In the genomic region with DNA sequence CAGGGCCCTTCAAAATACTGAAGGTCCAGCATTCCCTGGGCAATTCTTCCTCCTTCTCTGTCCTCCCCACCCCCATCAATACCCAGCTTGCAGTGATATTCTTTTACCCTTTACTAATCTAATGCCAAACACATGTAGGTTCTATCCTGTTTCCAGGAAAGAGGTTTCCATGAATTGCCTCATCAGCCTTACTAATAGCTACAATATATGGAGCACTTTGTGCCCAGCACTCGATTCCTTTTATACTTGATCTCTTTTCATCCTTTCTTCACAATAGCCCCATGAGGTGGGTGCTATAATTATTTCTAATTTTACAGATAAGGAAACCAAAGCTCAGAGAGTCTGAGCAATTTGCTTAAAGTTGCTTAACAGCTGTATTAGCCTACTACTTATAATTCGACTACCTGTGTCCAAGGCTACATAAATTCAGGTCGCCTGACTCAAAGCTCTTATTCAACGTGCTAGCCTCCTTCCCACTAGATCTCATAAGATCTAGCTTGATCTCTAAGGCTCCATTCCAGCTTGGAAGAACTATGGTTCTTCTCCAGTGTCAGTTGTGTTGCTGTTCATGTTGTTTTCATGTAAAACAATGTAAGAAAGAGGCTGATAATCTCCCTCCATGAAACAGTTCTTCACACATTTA, we compare ENCODE assay signal across 10 cellular contexts.
DNase-seq lines count a peak whose midpoint lies in the region; FAIRE-seq and TF ChIP-seq lines count a peak whose summit lies in the region.
"Had no signal": no experiment of that assay in that cellular context is flagged by ENCODE, and none has a peak within 500 bp of the region (broad histone marks: within the 10 kb centered on the region; RNA-seq: fewer than 3 reads in every experiment).

No MANE protein-coding gene starts in this region.

- no peaks in the 10 kb centered on the region for H3K79me2 ChIP-seq in mammary epithelial cell (ENCODE audit: insufficient read depth, low read length)

- DNase-seq in DMS79 treated with DMSO at 0.1 percent for 48 hours (lab: John Stamatoyannopoulos, UW) (peak; percentile 38), HTR-8/SVneo (ENCODE audit: insufficient read length, low spot score) (no peak), mammary epithelial cell (no peak), mesenteric fat pad (ENCODE audit: low spot score) (no peak), ecto neural progenitor cell (ENCODE audit: low spot score) (no peak), ureter (ENCODE audit: low spot score) (no peak)
- no peak for DNase-seq in activated effector memory CD4-positive, alpha-beta T cell treated with Interleukin-2 at 50 U/mL for 16 hours
- DNase-seq: SHP77 treated with DMSO at 0.1 percent for 48 hours had no signal

- peaks cover 2% of the 10 kb centered on the region for H3K9me3 Mint-ChIP-seq in nephron
- H3K9me3 Mint-ChIP-seq: stimulated activated memory B cell treated with anti-CD40 and anti-IgM and Interleukin-4, amounts not matched to agents 10 μg/mL and 1 μg/mL and 100 μg/mL, for 72 hours had no signal

- H2AFZ ChIP-seq in mammary epithelial cell (ENCODE audit: low read depth, low read length): peak overlapping the region; percentile 66

- H3K27me3 ChIP-seq in mammary epithelial cell (ENCODE audit: insufficient read depth, low read length): no peaks in the 10 kb centered on the region

- H3K4me2 ChIP-seq in mammary epithelial cell (ENCODE audit: insufficient read depth, low read depth, low read length): peak overlapping the region; percentile 68

- no peak overlapping the region for H3K4me3 ChIP-seq in mammary epithelial cell (replicated peaks in 1 of 3; ENCODE audit: insufficient read depth in 1 of 3, low read depth in 2 of 3, low read length in 3 of 3)

- H3K9me3 ChIP-seq in mammary epithelial cell (replicated peaks; ENCODE audit: insufficient read depth, low read length): no peaks in the 10 kb centered on the region

- no peaks in the 10 kb centered on the region for H3K36me3 ChIP-seq in mammary epithelial cell (ENCODE audit: insufficient read depth, low read length)

- WGBS in mammary epithelial cell (ENCODE audit: low coverage, missing lambda C conversion rate): 73% methylated on average over 4 of the region's 4 CpGs

- H3K36me3 Mint-ChIP-seq in nephron (ENCODE audit: low read depth): no peaks in the 10 kb centered on the region

- dilution Hi-C loops in mammary epithelial cell (cut with HindIII; ENCODE audit: low sequenced_read_pairs): no loop called here

- peak overlapping the region in 1 of 3 experiments; percentile 30 for H3K4me3 Mint-ChIP-seq in nephron
- H3K4me3 Mint-ChIP-seq: stimulated activated memory B cell treated with anti-CD40 and anti-IgM and Interleukin-4, amounts not matched to agents 10 μg/mL and 1 μg/mL and 100 μg/mL, for 72 hours had no signal

- peak overlapping the region; percentile 67 for H3K27ac ChIP-seq in mammary epithelial cell (ENCODE audit: insufficient read depth, low read depth, low read length)

- H3K27me3 Mint-ChIP-seq in nephron (ENCODE audit: low read depth): peaks cover under 1% of the 10 kb centered on the region

- CTCF ChIA-PET in mammary epithelial cell (lab: Charles Lee; ENCODE audit: low non-redundant PET): interaction anchor here (0.9 kb wide), 1 partner anchor 90 kb away, joined by 3 read pairs; no protein-coding TSS in a partner anchor

- peaks cover 42% of the 10 kb centered on the region for H3K4me1 Mint-ChIP-seq in nephron

- no peaks in the 10 kb centered on the region for H4K20me1 ChIP-seq in mammary epithelial cell (ENCODE audit: insufficient read depth, low read length)

- in situ Hi-C loops in mammary epithelial cell (cut with MboI; ENCODE audit: low sequenced_read_pairs in 2 of 2): no loop called here

- peaks cover 23% of the 10 kb centered on the region for H3K4me1 ChIP-seq in mammary epithelial cell (ENCODE audit: insufficient read depth, low read length)

- peak overlapping the region; percentile 74 to 85 (median 82) for H3K27ac Mint-ChIP-seq in nephron
- H3K27ac Mint-ChIP-seq: stimulated activated memory B cell treated with anti-CD40 and anti-IgM and Interleukin-4, amounts not matched to agents 10 μg/mL and 1 μg/mL and 100 μg/mL, for 72 hours had no signal

- peak; percentile 13 for FAIRE-seq in HTR-8/SVneo (lab: Jason Lieb, UNC)

- intact Hi-C loops in mammary epithelial cell (cut with micrococcal nuclease): no loop called here

- no TSS peak for BruUV-seq in mammary epithelial cell (replicated peaks; lab: Mats Ljungman, UMichigan)

- no peak overlapping the region for H3K9ac ChIP-seq in mammary epithelial cell (ENCODE audit: insufficient read depth, low read length)

- TF ChIP-seq CTCF in mammary epithelial cell (conservative IDR thresholded peaks at IDR 0.05 in 1 of 2, IDR thresholded peaks at IDR 0.05 in 1 of 2; ENCODE audit: extremely low read depth in 1 of 2, insufficient read depth in 1 of 2, low read depth in 1 of 2, low read length in 2 of 2): no peak
- TF ChIP-seq CTCF in nephron (IDR thresholded peaks at IDR 0.05; ENCODE audit: unreplicated experiment in 3 of 3): no peak
